ENCODE assay signal across 10 cellular contexts in genomic region chr2:47070155-47070919, GRCh38.
DNase-seq lines count a peak whose midpoint lies in the region; ATAC-seq and TF ChIP-seq lines count a peak whose summit lies in the region.
"Had no signal": no experiment of that assay in that cellular context is flagged by ENCODE, and none has a peak within 500 bp of the region (broad histone marks: within the 10 kb centered on the region; RNA-seq: fewer than 3 reads in every experiment).

No MANE protein-coding gene starts in this region.

- TF ChIP-seq CTCF in AG04450 (IDR thresholded peaks at IDR 0.05; ENCODE audit: low read depth, low read length) (no peak), KMS-11 (conservative IDR thresholded peaks at IDR 0.05; ENCODE audit: low read depth, low read length) (no peak), neural progenitor cell (IDR thresholded peaks at IDR 0.05) (no peak)

- peak overlapping the region; percentile 38; the same call in 1 of the 2 replicates for H3K9ac ChIP-seq in KMS-11
- no peak overlapping the region for H3K9ac ChIP-seq in neural progenitor cell

- H3K79me2 ChIP-seq in KMS-11 (ENCODE audit: insufficient read depth, low read depth) (no peaks in the 10 kb centered on the region), neural progenitor cell (ENCODE audit: low read depth) (no peaks in the 10 kb centered on the region)

- H3K27me3 ChIP-seq in AG04450 (ENCODE audit: control insufficient read depth, insufficient read depth, low read length) (no peaks in the 10 kb centered on the region), KMS-11 (ENCODE audit: insufficient read depth, low read depth) (no peaks in the 10 kb centered on the region), neural progenitor cell (no peaks in the 10 kb centered on the region)
- H3K27me3 ChIP-seq in effector memory CD4-positive, alpha-beta T cell (replicated peaks; ENCODE audit: control insufficient read depth, insufficient read depth, low read length, poor library complexity, severe bottlenecking), result no peaks in the 10 kb centered on the region

- DNase-seq in AG04450 (ENCODE audit: low read depth, low spot score) (no peak), neural progenitor cell (ENCODE audit: low spot score) (no peak), GF-D8 (lab: John Stamatoyannopoulos, UW) (no peak), cerebellar nuclear complex (lab: John Stamatoyannopoulos, UW) (no peak), NCI-H748 (lab: John Stamatoyannopoulos, UW; ENCODE audit: unreplicated experiment) (no peak)
- no peak for DNase-seq in effector memory CD4-positive, alpha-beta T cell
- no peak for DNase-seq in activated T-cell treated with anti-CD3 and anti-CD28 coated beads, Interleukin-2, amount 50 U/mL, for 4 hours
- DNase-seq: DMS153; stimulated activated CD4-positive, alpha-beta T cell treated with anti-CD3 and anti-CD28 coated beads, Interleukin-15, amount 100 ng/mL, for 24 hours had no signal

- H3K27ac Mint-ChIP-seq in neural progenitor cell, result peak overlapping the region; percentile 82

- no peak overlapping the region for H3K4me3 Mint-ChIP-seq in neural progenitor cell
- no peak overlapping the region for H3K4me3 Mint-ChIP-seq in activated T-cell treated with anti-CD3 and anti-CD28 coated beads, Interleukin-2, amount 50 U/mL, for 4 hours

- H3K27ac ChIP-seq in AG04450 (ENCODE audit: low read depth, low read length) (peak overlapping the region; percentile 93), KMS-11 (peak overlapping the region; percentile 75), neural progenitor cell (peak overlapping the region; percentile 63)
- peak overlapping the region; percentile 33 for H3K27ac ChIP-seq in effector memory CD4-positive, alpha-beta T cell (ENCODE audit: insufficient read depth, low read length, poor library complexity, severe bottlenecking)

- H3K36me3 ChIP-seq in KMS-11 (ENCODE audit: insufficient read depth) (no peaks in the 10 kb centered on the region; the same call in 1 of the 2 replicates), neural progenitor cell (no peaks in the 10 kb centered on the region)
- peaks cover 19% of the 10 kb centered on the region for H3K36me3 ChIP-seq in effector memory CD4-positive, alpha-beta T cell (ENCODE audit: control insufficient read depth, insufficient read depth, low read length)

- POLR2A ChIA-PET in AG04450 (lab: Yijun Ruan, JAX), result interaction anchor here (0.5 to 1.5 kb wide), 4 partner anchors 22 to 253 kb away, joined by 3 to 8 read pairs (median 4); no protein-coding TSS in a partner anchor

- no peak overlapping the region for H3K4me3 ChIP-seq in AG04450 (ENCODE audit: low read depth, low read length)
- H3K4me3 ChIP-seq in KMS-11 (IDR thresholded peaks at IDR 0.05; ENCODE audit: insufficient read depth, low read depth, low read length), result no peak overlapping the region
- no peak overlapping the region for H3K4me3 ChIP-seq in effector memory CD4-positive, alpha-beta T cell (ENCODE audit: insufficient read depth, low read depth, low read length, poor library complexity, severe bottlenecking)
- no peak overlapping the region for H3K4me3 ChIP-seq in neural progenitor cell

- H3F3A ChIP-seq in neural progenitor cell (ENCODE audit: low read depth), result no peaks in the 10 kb centered on the region

- H4K20me1 ChIP-seq in KMS-11 (ENCODE audit: insufficient read depth), result no peaks in the 10 kb centered on the region
- H4K20me1 ChIP-seq in neural progenitor cell (ENCODE audit: low read depth), result no peaks in the 10 kb centered on the region

- no peak overlapping the region for H2AFZ ChIP-seq in KMS-11 (ENCODE audit: low read depth)
- H2AFZ ChIP-seq in neural progenitor cell (replicated peaks), result no peak overlapping the region

- peaks cover 49% of the 10 kb centered on the region for H3K4me1 Mint-ChIP-seq in neural progenitor cell
- peaks cover 60% of the 10 kb centered on the region for H3K4me1 Mint-ChIP-seq in activated T-cell treated with anti-CD3 and anti-CD28 coated beads, Interleukin-2, amount 50 U/mL, for 4 hours (ENCODE audit: low read depth)

- H3K4me2 ChIP-seq in KMS-11 (peak overlapping the region; percentile 62), neural progenitor cell (peak overlapping the region; percentile 8)

- no peaks in the 10 kb centered on the region for H3K9me3 Mint-ChIP-seq in neural progenitor cell
- no peaks in the 10 kb centered on the region for H3K9me3 Mint-ChIP-seq in activated T-cell treated with anti-CD3 and anti-CD28 coated beads, Interleukin-2, amount 50 U/mL, for 4 hours

- ATAC-seq in activated T-cell treated with anti-CD3 and anti-CD28 coated beads, Interleukin-2, amount 50 U/mL, for 4 hours, result no peak

- H3K27me3 Mint-ChIP-seq in neural progenitor cell (ENCODE audit: insufficient read depth, low read depth), result peaks cover 10% of the 10 kb centered on the region
- no peaks in the 10 kb centered on the region for H3K27me3 Mint-ChIP-seq in activated T-cell treated with anti-CD3 and anti-CD28 coated beads, Interleukin-2, amount 50 U/mL, for 4 hours (ENCODE audit: low read depth)

- H3K4me1 ChIP-seq in KMS-11 (ENCODE audit: low read depth, poor library complexity, severe bottlenecking) (peaks cover 52% of the 10 kb centered on the region), neural progenitor cell (peaks cover 12% of the 10 kb centered on the region)
- peaks cover 30% of the 10 kb centered on the region for H3K4me1 ChIP-seq in effector memory CD4-positive, alpha-beta T cell (ENCODE audit: control insufficient read depth, insufficient read depth, low read length, poor library complexity, severe bottlenecking)

- peaks cover 19% of the 10 kb centered on the region for H3K36me3 Mint-ChIP-seq in neural progenitor cell
- peaks cover 10% of the 10 kb centered on the region for H3K36me3 Mint-ChIP-seq in activated T-cell treated with anti-CD3 and anti-CD28 coated beads, Interleukin-2, amount 50 U/mL, for 4 hours (ENCODE audit: insufficient read depth)

- CTCF ChIA-PET in AG04450 (lab: Charles Lee), result interaction anchor here (1.1 kb wide), 1 partner anchor 253 kb away, joined by 3 read pairs; no protein-coding TSS in a partner anchor

- H3K9me3 ChIP-seq in AG04450 (ENCODE audit: control insufficient read depth, insufficient read depth, low read length) (no peaks in the 10 kb centered on the region; the same call in 1 of the 2 replicates), neural progenitor cell (ENCODE audit: low read depth) (no peaks in the 10 kb centered on the region)
- H3K9me3 ChIP-seq in effector memory CD4-positive, alpha-beta T cell (ENCODE audit: control insufficient read depth, low read length), result no peaks in the 10 kb centered on the region

Comparison
In these comparisons a context has a peak if more than half of its experiments do, and no peak if none do; other contexts are left out.
1. H3K27ac ChIP-seq: peak in every context shown above with its lines; median percentile 93 in AG04450; 75 in KMS-11; 63 in neural progenitor cell; 33 in effector memory CD4-positive, alpha-beta T cell.